1 cellular context compared by ENCODE assay signal in the genomic region with DNA sequence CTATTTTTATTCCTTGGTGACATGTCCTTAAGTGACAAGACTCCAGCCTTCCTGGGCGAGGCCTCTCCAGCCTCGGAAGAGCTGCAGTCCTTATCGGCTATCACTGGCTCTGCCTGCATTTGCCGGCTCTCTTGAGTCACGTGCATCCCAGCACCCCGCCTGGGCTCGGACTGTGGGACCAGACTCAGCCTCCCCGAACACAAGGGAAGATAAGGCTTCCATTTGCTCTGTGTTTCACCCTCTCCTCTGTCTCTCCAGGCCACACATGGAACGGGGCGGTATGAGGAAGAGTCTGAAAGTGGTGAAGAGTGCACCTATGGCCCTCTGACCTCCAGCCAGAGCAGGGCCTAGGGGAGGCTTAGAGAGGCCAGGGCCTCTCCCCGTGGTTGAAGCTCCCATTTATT.
TF ChIP-seq lines count a peak whose summit lies in the region.

No MANE protein-coding gene starts in this region.

TF ChIP-seq in K562, 482 proteins besides CTCF, POLR2A, EP300 and RAD21 (continued from another document and continues in another):
- TF ChIP-seq, protein P1, sequence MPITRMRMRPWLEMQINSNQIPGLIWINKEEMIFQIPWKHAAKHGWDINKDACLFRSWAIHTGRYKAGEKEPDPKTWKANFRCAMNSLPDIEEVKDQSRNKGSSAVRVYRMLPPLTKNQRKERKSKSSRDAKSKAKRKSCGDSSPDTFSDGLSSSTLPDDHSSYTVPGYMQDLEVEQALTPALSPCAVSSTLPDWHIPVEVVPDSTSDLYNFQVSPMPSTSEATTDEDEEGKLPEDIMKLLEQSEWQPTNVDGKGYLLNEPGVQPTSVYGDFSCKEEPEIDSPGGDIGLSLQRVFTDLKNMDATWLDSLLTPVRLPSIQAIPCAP (CRISPR knock-in tag; IDR thresholded peaks at IDR 0.05; ENCODE audit: borderline replicate concordance): no peak
- no peak for TF ChIP-seq KLF16 (IDR thresholded peaks at IDR 0.05)
- TF ChIP-seq, protein P2, sequence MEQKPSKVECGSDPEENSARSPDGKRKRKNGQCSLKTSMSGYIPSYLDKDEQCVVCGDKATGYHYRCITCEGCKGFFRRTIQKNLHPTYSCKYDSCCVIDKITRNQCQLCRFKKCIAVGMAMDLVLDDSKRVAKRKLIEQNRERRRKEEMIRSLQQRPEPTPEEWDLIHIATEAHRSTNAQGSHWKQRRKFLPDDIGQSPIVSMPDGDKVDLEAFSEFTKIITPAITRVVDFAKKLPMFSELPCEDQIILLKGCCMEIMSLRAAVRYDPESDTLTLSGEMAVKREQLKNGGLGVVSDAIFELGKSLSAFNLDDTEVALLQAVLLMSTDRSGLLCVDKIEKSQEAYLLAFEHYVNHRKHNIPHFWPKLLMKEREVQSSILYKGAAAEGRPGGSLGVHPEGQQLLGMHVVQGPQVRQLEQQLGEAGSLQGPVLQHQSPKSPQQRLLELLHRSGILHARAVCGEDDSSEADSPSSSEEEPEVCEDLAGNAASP (IDR thresholded peaks at IDR 0.05): no peak
- TF ChIP-seq MXI1 (IDR thresholded peaks at IDR 0.05; ENCODE audit: low read depth, low read length): no peak
- no peak for TF ChIP-seq PHTF2 (CRISPR knock-in tag; IDR thresholded peaks at IDR 0.05)
- peak; percentile 52 for TF ChIP-seq ETV1 (tag; conservative IDR thresholded peaks at IDR 0.05; ENCODE audit: low read depth)
- peak; percentile 78; the same call in 1 of the 2 replicates for TF ChIP-seq NFATC3 (IDR thresholded peaks at IDR 0.05)
- TF ChIP-seq GATAD2A (IDR thresholded peaks at IDR 0.05): peak; percentile 52; the same call in 1 of the 2 replicates
- TF ChIP-seq, protein P3, sequence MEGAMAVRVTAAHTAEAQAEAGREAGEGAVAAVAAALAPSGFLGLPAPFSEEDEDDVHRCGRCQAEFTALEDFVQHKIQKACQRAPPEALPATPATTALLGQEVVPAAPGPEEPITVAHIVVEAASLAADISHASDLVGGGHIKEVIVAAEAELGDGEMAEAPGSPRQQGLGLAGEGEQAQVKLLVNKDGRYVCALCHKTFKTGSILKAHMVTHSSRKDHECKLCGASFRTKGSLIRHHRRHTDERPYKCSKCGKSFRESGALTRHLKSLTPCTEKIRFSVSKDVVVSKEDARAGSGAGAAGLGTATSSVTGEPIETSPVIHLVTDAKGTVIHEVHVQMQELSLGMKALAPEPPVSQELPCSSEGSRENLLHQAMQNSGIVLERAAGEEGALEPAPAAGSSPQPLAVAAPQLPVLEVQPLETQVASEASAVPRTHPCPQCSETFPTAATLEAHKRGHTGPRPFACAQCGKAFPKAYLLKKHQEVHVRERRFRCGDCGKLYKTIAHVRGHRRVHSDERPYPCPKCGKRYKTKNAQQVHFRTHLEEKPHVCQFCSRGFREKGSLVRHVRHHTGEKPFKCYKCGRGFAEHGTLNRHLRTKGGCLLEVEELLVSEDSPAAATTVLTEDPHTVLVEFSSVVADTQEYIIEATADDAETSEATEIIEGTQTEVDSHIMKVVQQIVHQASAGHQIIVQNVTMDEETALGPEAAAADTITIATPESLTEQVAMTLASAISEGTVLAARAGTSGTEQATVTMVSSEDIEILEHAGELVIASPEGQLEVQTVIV (CRISPR knock-in tag; IDR thresholded peaks at IDR 0.05; ENCODE audit: borderline replicate concordance): no peak
- peak; percentile 69; the same call in 1 of the 2 replicates for TF ChIP-seq MTA3 (IDR thresholded peaks at IDR 0.05; ENCODE audit: borderline replicate concordance)
- peak; percentile 36; the same call in 1 of the 2 replicates for TF ChIP-seq RB1 (IDR thresholded peaks at IDR 0.05; ENCODE audit: low read depth)
- TF ChIP-seq ZEB2 (IDR thresholded peaks at IDR 0.05): no peak; the same call in 1 of the 2 replicates
- TF ChIP-seq, protein P4, sequence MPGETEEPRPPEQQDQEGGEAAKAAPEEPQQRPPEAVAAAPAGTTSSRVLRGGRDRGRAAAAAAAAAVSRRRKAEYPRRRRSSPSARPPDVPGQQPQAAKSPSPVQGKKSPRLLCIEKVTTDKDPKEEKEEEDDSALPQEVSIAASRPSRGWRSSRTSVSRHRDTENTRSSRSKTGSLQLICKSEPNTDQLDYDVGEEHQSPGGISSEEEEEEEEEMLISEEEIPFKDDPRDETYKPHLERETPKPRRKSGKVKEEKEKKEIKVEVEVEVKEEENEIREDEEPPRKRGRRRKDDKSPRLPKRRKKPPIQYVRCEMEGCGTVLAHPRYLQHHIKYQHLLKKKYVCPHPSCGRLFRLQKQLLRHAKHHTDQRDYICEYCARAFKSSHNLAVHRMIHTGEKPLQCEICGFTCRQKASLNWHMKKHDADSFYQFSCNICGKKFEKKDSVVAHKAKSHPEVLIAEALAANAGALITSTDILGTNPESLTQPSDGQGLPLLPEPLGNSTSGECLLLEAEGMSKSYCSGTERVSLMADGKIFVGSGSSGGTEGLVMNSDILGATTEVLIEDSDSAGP (CRISPR knock-in tag; IDR thresholded peaks at IDR 0.05): no peak
- no peak for TF ChIP-seq CHD1 (IDR thresholded peaks at IDR 0.05; ENCODE audit: low read length)
- TF ChIP-seq KDM4B (IDR thresholded peaks at IDR 0.05; ENCODE audit: borderline replicate concordance in 2 of 2, low read depth in 1 of 2): no peak
- TF ChIP-seq FOXK2 (conservative IDR thresholded peaks at IDR 0.05 in 1 of 2, IDR thresholded peaks at IDR 0.05 in 1 of 2; ENCODE audit: low read depth in 2 of 2): peak; percentile 20 to 80; a peak in 3 of 4 replicates
- no peak for TF ChIP-seq CBX3 (IDR thresholded peaks at IDR 0.05; ENCODE audit: borderline replicate concordance in 1 of 2, low read length in 2 of 2)
- no peak for TF ChIP-seq STAT5A (IDR thresholded peaks at IDR 0.05; ENCODE audit: borderline replicate concordance, low read length)
- no peak for TF ChIP-seq MAFF (IDR thresholded peaks at IDR 0.05; ENCODE audit: low read length)
- no peak for TF ChIP-seq CBX5 (IDR thresholded peaks at IDR 0.05; ENCODE audit: borderline replicate concordance, low read depth)
- no peak for TF ChIP-seq BRD4 (IDR thresholded peaks at IDR 0.05)
- no peak for TF ChIP-seq ZNF77 (CRISPR knock-in tag; IDR thresholded peaks at IDR 0.05)
- no peak for TF ChIP-seq ELF1 (tag; IDR thresholded peaks at IDR 0.05)
- TF ChIP-seq SREBF1 (IDR thresholded peaks at IDR 0.05; ENCODE audit: borderline replicate concordance, low read depth, low read length): no peak
- TF ChIP-seq MYNN (IDR thresholded peaks at IDR 0.05): no peak
- TF ChIP-seq MYNN (CRISPR knock-in tag; IDR thresholded peaks at IDR 0.05): no peak
- TF ChIP-seq, protein P5, sequence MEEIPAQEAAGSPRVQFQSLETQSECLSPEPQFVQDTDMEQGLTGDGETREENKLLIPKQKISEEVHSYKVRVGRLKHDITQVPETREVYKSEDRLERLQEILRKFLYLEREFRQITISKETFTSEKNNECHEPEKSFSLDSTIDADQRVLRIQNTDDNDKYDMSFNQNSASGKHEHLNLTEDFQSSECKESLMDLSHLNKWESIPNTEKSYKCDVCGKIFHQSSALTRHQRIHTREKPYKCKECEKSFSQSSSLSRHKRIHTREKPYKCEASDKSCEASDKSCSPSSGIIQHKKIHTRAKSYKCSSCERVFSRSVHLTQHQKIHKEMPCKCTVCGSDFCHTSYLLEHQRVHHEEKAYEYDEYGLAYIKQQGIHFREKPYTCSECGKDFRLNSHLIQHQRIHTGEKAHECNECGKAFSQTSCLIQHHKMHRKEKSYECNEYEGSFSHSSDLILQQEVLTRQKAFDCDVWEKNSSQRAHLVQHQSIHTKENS (CRISPR knock-in tag; IDR thresholded peaks at IDR 0.05): no peak
- TF ChIP-seq, protein P6, sequence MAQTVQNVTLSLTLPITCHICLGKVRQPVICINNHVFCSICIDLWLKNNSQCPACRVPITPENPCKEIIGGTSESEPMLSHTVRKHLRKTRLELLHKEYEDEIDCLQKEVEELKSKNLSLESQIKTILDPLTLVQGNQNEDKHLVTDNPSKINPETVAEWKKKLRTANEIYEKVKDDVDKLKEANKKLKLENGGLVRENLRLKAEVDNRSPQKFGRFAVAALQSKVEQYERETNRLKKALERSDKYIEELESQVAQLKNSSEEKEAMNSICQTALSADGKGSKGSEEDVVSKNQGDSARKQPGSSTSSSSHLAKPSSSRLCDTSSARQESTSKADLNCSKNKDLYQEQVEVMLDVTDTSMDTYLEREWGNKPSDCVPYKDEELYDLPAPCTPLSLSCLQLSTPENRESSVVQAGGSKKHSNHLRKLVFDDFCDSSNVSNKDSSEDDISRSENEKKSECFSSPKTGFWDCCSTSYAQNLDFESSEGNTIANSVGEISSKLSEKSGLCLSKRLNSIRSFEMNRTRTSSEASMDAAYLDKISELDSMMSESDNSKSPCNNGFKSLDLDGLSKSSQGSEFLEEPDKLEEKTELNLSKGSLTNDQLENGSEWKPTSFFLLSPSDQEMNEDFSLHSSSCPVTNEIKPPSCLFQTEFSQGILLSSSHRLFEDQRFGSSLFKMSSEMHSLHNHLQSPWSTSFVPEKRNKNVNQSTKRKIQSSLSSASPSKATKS (CRISPR knock-in tag; IDR thresholded peaks at IDR 0.05): no peak
- TF ChIP-seq, protein P7, sequence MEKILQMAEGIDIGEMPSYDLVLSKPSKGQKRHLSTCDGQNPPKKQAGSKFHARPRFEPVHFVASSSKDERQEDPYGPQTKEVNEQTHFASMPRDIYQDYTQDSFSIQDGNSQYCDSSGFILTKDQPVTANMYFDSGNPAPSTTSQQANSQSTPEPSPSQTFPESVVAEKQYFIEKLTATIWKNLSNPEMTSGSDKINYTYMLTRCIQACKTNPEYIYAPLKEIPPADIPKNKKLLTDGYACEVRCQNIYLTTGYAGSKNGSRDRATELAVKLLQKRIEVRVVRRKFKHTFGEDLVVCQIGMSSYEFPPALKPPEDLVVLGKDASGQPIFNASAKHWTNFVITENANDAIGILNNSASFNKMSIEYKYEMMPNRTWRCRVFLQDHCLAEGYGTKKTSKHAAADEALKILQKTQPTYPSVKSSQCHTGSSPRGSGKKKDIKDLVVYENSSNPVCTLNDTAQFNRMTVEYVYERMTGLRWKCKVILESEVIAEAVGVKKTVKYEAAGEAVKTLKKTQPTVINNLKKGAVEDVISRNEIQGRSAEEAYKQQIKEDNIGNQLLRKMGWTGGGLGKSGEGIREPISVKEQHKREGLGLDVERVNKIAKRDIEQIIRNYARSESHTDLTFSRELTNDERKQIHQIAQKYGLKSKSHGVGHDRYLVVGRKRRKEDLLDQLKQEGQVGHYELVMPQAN (IDR thresholded peaks at IDR 0.05; ENCODE audit: borderline replicate concordance): no peak
- 0 out of 2 replicates have a peak, but pooled peaks have one; percentile 18 for TF ChIP-seq FOSL1 (tag; conservative IDR thresholded peaks at IDR 0.05)
- 0 out of 2 replicates have a peak, but pooled peaks have one; percentile 25 for TF ChIP-seq MTA2 (IDR thresholded peaks at IDR 0.05; ENCODE audit: low read depth)
- TF ChIP-seq SAP30 (IDR thresholded peaks at IDR 0.05; ENCODE audit: borderline replicate concordance, insufficient read depth, low read depth, low read length, poor library complexity, severe bottlenecking): no peak
- no peak for TF ChIP-seq KDM5B (IDR thresholded peaks at IDR 0.05; ENCODE audit: insufficient replicate concordance, low read depth, low read length)
- TF ChIP-seq ZNF324 (CRISPR knock-in tag; IDR thresholded peaks at IDR 0.05): no peak
- 0 out of 2 replicates have a peak, but pooled peaks have one; percentile 48 for TF ChIP-seq PHF21A (IDR thresholded peaks at IDR 0.05; ENCODE audit: borderline replicate concordance, low read depth)
- TF ChIP-seq FOXK1 (CRISPR knock-in tag; IDR thresholded peaks at IDR 0.05; ENCODE audit: borderline replicate concordance): no peak
- TF ChIP-seq ZNF668 (CRISPR knock-in tag; IDR thresholded peaks at IDR 0.05): no peak; the same call in 1 of the 2 replicates
- no peak for TF ChIP-seq HDAC8 (tag; IDR thresholded peaks at IDR 0.05)
- TF ChIP-seq, protein P8, sequence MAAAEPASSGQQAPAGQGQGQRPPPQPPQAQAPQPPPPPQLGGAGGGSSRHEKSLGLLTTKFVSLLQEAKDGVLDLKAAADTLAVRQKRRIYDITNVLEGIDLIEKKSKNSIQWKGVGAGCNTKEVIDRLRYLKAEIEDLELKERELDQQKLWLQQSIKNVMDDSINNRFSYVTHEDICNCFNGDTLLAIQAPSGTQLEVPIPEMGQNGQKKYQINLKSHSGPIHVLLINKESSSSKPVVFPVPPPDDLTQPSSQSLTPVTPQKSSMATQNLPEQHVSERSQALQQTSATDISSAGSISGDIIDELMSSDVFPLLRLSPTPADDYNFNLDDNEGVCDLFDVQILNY (CRISPR knock-in tag; IDR thresholded peaks at IDR 0.05): no peak
- TF ChIP-seq, protein P9, sequence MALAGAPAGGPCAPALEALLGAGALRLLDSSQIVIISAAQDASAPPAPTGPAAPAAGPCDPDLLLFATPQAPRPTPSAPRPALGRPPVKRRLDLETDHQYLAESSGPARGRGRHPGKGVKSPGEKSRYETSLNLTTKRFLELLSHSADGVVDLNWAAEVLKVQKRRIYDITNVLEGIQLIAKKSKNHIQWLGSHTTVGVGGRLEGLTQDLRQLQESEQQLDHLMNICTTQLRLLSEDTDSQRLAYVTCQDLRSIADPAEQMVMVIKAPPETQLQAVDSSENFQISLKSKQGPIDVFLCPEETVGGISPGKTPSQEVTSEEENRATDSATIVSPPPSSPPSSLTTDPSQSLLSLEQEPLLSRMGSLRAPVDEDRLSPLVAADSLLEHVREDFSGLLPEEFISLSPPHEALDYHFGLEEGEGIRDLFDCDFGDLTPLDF (CRISPR knock-in tag; IDR thresholded peaks at IDR 0.05): no peak
- TF ChIP-seq, protein P10, sequence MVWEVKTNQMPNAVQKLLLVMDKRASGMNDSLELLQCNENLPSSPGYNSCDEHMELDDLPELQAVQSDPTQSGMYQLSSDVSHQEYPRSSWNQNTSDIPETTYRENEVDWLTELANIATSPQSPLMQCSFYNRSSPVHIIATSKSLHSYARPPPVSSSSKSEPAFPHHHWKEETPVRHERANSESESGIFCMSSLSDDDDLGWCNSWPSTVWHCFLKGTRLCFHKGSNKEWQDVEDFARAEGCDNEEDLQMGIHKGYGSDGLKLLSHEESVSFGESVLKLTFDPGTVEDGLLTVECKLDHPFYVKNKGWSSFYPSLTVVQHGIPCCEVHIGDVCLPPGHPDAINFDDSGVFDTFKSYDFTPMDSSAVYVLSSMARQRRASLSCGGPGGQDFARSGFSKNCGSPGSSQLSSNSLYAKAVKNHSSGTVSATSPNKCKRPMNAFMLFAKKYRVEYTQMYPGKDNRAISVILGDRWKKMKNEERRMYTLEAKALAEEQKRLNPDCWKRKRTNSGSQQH (CRISPR knock-in tag; IDR thresholded peaks at IDR 0.05): 0 out of 2 replicates have a peak, but pooled peaks have one; percentile 56
- no peak for TF ChIP-seq BRF1 (IDR thresholded peaks at IDR 0.05; ENCODE audit: borderline replicate concordance, extremely low read depth, insufficient read length)
- peak; percentile 68; the same call in 1 of the 2 replicates for TF ChIP-seq SNIP1 (IDR thresholded peaks at IDR 0.05; ENCODE audit: low read depth)
- TF ChIP-seq, protein P11, sequence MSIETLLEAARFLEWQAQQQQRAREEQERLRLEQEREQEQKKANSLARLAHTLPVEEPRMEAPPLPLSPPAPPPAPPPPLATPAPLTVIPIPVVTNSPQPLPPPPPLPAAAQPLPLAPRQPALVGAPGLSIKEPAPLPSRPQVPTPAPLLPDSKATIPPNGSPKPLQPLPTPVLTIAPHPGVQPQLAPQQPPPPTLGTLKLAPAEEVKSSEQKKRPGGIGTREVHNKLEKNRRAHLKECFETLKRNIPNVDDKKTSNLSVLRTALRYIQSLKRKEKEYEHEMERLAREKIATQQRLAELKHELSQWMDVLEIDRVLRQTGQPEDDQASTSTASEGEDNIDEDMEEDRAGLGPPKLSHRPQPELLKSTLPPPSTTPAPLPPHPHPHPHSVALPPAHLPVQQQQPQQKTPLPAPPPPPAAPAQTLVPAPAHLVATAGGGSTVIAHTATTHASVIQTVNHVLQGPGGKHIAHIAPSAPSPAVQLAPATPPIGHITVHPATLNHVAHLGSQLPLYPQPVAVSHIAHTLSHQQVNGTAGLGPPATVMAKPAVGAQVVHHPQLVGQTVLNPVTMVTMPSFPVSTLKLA (conservative IDR thresholded peaks at IDR 0.05): peak; percentile 43 to 76; a peak in 2 of 4 replicates
- TF ChIP-seq HNRNPH1 (optimal IDR thresholded peaks at IDR 0.05; ENCODE audit: low read depth, low read length): no peak
